ENCODE assay signal across 19 cellular contexts in genomic region chr5:65967288-65968066, GRCh38. TPM values are rescaled to one million over a fixed set of nuclear protein-coding genes. Genes with fewer than 3 reads are reported as not detected.
DNase-seq lines count a peak whose midpoint lies in the region; ATAC-seq and TF ChIP-seq lines count a peak whose summit lies in the region.
"Had no signal": no experiment of that assay in that cellular context is flagged by ENCODE, and none has a peak within 500 bp of the region (broad histone marks: within the 10 kb centered on the region; RNA-seq: fewer than 3 reads in every experiment).

No MANE protein-coding gene starts in this region.

- H3K18ac ChIP-seq in H9 (ENCODE audit: insufficient read length, low read depth, low read length), result no peak overlapping the region

- no peak overlapping the region for H3K4ac ChIP-seq in H9 (ENCODE audit: low read depth, low read length)

- no peak overlapping the region for H2AFZ ChIP-seq in H9 (ENCODE audit: low read length)

- no peak overlapping the region for H3K14ac ChIP-seq in H9 (ENCODE audit: insufficient read depth, low read length)

- no peaks in the 10 kb centered on the region for H3K4me1 ChIP-seq in H9 (ENCODE audit: insufficient read depth, low read length)
- H3K4me1 ChIP-seq: Caco-2, SJCRH30 had no signal

- no peak for ATAC-seq in central memory CD8-positive, alpha-beta T cell (replicated peaks; ENCODE audit: extremely low read depth, poor library complexity, severe bottlenecking)
- ATAC-seq in natural killer cell, result no peak
- no peak for ATAC-seq in sciatic nerve
- ATAC-seq: mucosa of descending colon had no signal

- no peaks in the 10 kb centered on the region for H3K23me2 ChIP-seq in H9 (ENCODE audit: insufficient read length, low read depth, low read length, poor library complexity, severe bottlenecking)

- H4K91ac ChIP-seq in H9 (ENCODE audit: insufficient read length, low read depth, low read length), result no peak overlapping the region

- H2BK12ac ChIP-seq in H9 (ENCODE audit: insufficient read length, low read depth, low read length), result no peak overlapping the region

- H2BK5ac ChIP-seq in H9 (ENCODE audit: insufficient read length, low read length), result no peak overlapping the region

- H4K8ac ChIP-seq in H9 (replicated peaks; ENCODE audit: insufficient read length, low read depth, low read length), result no peak overlapping the region

- H3T11ph ChIP-seq in H9 (ENCODE audit: low read length), result no peak overlapping the region

- peaks cover 72% of the 10 kb centered on the region for H3K4me1 Mint-ChIP-seq in activated naive CD4-positive, alpha-beta T cell treated with anti-CD3 and anti-CD28 coated beads, Interleukin-2, amount 50 U/mL, for 24 hours
- peaks cover 25 to 34% of the 10 kb centered on the region in 2 experiments for H3K4me1 Mint-ChIP-seq in H9
- peaks cover 74% of the 10 kb centered on the region for H3K4me1 Mint-ChIP-seq in central memory CD8-positive, alpha-beta T cell
- peaks cover 69 to 80% of the 10 kb centered on the region in 2 donors for H3K4me1 Mint-ChIP-seq in natural killer cell

- H3K27ac Mint-ChIP-seq in activated naive CD4-positive, alpha-beta T cell treated with anti-CD3 and anti-CD28 coated beads, Interleukin-2, amount 50 U/mL, for 24 hours, result peak overlapping the region; percentile 61
- H3K27ac Mint-ChIP-seq in H9 (peak overlapping the region; percentile 41 to 85 (median 72); a peak in 4 of 7 replicates), natural killer cell (peak overlapping the region; percentile 80 to 84)
- H3K27ac Mint-ChIP-seq in central memory CD8-positive, alpha-beta T cell (ENCODE audit: low read depth), result peak overlapping the region; percentile 41

- H3K9me3 Mint-ChIP-seq in activated naive CD4-positive, alpha-beta T cell treated with anti-CD3 and anti-CD28 coated beads, Interleukin-2, amount 50 U/mL, for 24 hours, result peaks cover 4% of the 10 kb centered on the region
- H3K9me3 Mint-ChIP-seq in H9 (peaks cover 6 to 7% of the 10 kb centered on the region in 2 experiments; a peak in 3 of 5 replicates), natural killer cell (no peaks in the 10 kb centered on the region)
- no peaks in the 10 kb centered on the region for H3K9me3 Mint-ChIP-seq in central memory CD8-positive, alpha-beta T cell

- no peak overlapping the region for H2BK20ac ChIP-seq in H9 (ENCODE audit: low read depth, low read length, poor library complexity, severe bottlenecking)

- H3K23ac ChIP-seq in H9 (ENCODE audit: insufficient read length, low read depth, low read length), result no peak overlapping the region

- intact Hi-C loops in natural killer cell (cut with micrococcal nuclease) (no loop called here), sciatic nerve (cut with DNase I) (no loop called here)

- peaks cover 13% of the 10 kb centered on the region for H3K79me1 ChIP-seq in H9 (ENCODE audit: insufficient read depth, low read depth, low read length, poor library complexity, severe bottlenecking)

- no CpG with 5 or more reads among the region's 7 CpGs for WGBS in H9 (ENCODE audit: extremely low coverage, insufficient read length, low lambda C conversion rate)

- TF ChIP-seq CTCF in H9 (conservative IDR thresholded peaks at IDR 0.05) (no peak), natural killer cell (IDR thresholded peaks at IDR 0.05) (no peak)

- H3K27ac ChIP-seq in H9 (ENCODE audit: insufficient read length, low read depth, low read length), result no peak overlapping the region
- H3K27ac ChIP-seq: sigmoid colon, SJCRH30, vagina had no signal

- no peak overlapping the region for H3K56ac ChIP-seq in H9 (ENCODE audit: insufficient read length, low read depth, low read length)

- no peak overlapping the region for H2BK120ac ChIP-seq in H9 (ENCODE audit: low read depth, low read length, poor library complexity, severe bottlenecking)

- no peaks in the 10 kb centered on the region for H4K20me1 ChIP-seq in H9 (ENCODE audit: control insufficient read depth, insufficient read depth, insufficient read length)

- no peaks in the 10 kb centered on the region for H3K27me3 Mint-ChIP-seq in activated naive CD4-positive, alpha-beta T cell treated with anti-CD3 and anti-CD28 coated beads, Interleukin-2, amount 50 U/mL, for 24 hours
- H3K27me3 Mint-ChIP-seq in H9 (ENCODE audit: low read depth) (no peaks in the 10 kb centered on the region), natural killer cell (ENCODE audit: low read depth in 2 of 2) (no peaks in the 10 kb centered on the region)
- H3K27me3 Mint-ChIP-seq in central memory CD8-positive, alpha-beta T cell, result no peaks in the 10 kb centered on the region

- H2AK5ac ChIP-seq in H9 (ENCODE audit: insufficient read length, low read length), result no peak overlapping the region

- peak overlapping the region; percentile 55 for H3K4me3 Mint-ChIP-seq in activated naive CD4-positive, alpha-beta T cell treated with anti-CD3 and anti-CD28 coated beads, Interleukin-2, amount 50 U/mL, for 24 hours
- H3K4me3 Mint-ChIP-seq in H9 (no peak overlapping the region), natural killer cell (peak overlapping the region; percentile 29)
- no peak overlapping the region for H3K4me3 Mint-ChIP-seq in central memory CD8-positive, alpha-beta T cell

- no peaks in the 10 kb centered on the region for H3K27me3 ChIP-seq in H9 (ENCODE audit: insufficient read depth, low read length)
- H3K27me3 ChIP-seq: sigmoid colon, SJCRH30, vagina had no signal

- peaks cover 7% of the 10 kb centered on the region; the same call in 1 of the 2 replicates for H3K79me2 ChIP-seq in H9 (ENCODE audit: insufficient read depth, low read length)

- H3K9ac ChIP-seq in H9 (ENCODE audit: extremely low read depth, insufficient read length, low read length), result no peak overlapping the region

- H4K5ac ChIP-seq in H9 (ENCODE audit: insufficient read length, low read depth, low read length), result no peak overlapping the region

- no peak for DNase-seq in activated naive CD4-positive, alpha-beta T cell treated with anti-CD3 and anti-CD28 coated beads, Interleukin-2, amount 50 U/mL, for 16 hours
- DNase-seq in H9 (no peak), natural killer cell (no peak), COLO668 (lab: John Stamatoyannopoulos, UW; ENCODE audit: unreplicated experiment) (no peak), sciatic nerve (ENCODE audit: low spot score) (no peak), NOMO-1 treated with DMSO at 0.1 percent for 48 hours (lab: John Stamatoyannopoulos, UW; ENCODE audit: unreplicated experiment) (no peak)
- no peak for DNase-seq in central memory CD8-positive, alpha-beta T cell (ENCODE audit: low spot score in 2 of 2)
- DNase-seq: ACHN; Caco-2; effector memory CD4-positive, alpha-beta T cell; kidney glomerular epithelial cell; mucosa of descending colon; NCI-H187 treated with DMSO at 0.1 percent for 48 hours; sigmoid colon; SJCRH30; stimulated activated CD4-positive, alpha-beta T cell treated with anti-CD3 and anti-CD28 coated beads, Interleukin-1b, Interleukin-23, amount 100 ng/mL, for 48 hours; T1000 had no signal

- H3K4me2 ChIP-seq in H9 (ENCODE audit: insufficient read depth, insufficient read length, low read length), result no peak overlapping the region

- H3K36me3 Mint-ChIP-seq in activated naive CD4-positive, alpha-beta T cell treated with anti-CD3 and anti-CD28 coated beads, Interleukin-2, amount 50 U/mL, for 24 hours, result peaks cover 9% of the 10 kb centered on the region
- H3K36me3 Mint-ChIP-seq in H9 (ENCODE audit: insufficient read depth in 1 of 3, low read depth in 3 of 3) (peaks cover 10 to 20% (median 14%) of the 10 kb centered on the region in 3 experiments), natural killer cell (no peaks in the 10 kb centered on the region)
- peaks cover 9% of the 10 kb centered on the region for H3K36me3 Mint-ChIP-seq in central memory CD8-positive, alpha-beta T cell (ENCODE audit: insufficient read depth)

- H2BK15ac ChIP-seq in H9 (ENCODE audit: low read depth, low read length), result no peak overlapping the region

- no peaks in the 10 kb centered on the region for H3K9me3 ChIP-seq in H9 (ENCODE audit: control insufficient read depth, low read depth, low read length)
- H3K9me3 ChIP-seq: mucosa of descending colon, sigmoid colon, SJCRH30, vagina had no signal

RNA-seq across cellular contexts. Expression of gene ERBIN, which starts 41.1 kb away (rescaled TPM):
- total RNA-seq in H9 (2021) (38.9 and 42.9 TPM in 2 replicates), natural killer cell (100 to 1,000 TPM; 153 to 171 (median 166) TPM), sciatic nerve (96.1 TPM)

Comparison
In these comparisons a context has a peak if more than half of its experiments do, and no peak if none do; other contexts are left out.
1. H3K4me3 Mint-ChIP-seq: peak in activated naive CD4-positive, alpha-beta T cell treated with anti-CD3 and anti-CD28 coated beads, Interleukin-2, amount 50 U/mL, for 24 hours (single experiment) and natural killer cell (single experiment); none in H9 (0 of 2) and central memory CD8-positive, alpha-beta T cell (single experiment).
2. Peak in every context shown above with its lines, with median percentiles within 50 percentile points of each other: H3K27ac Mint-ChIP-seq.